Comparison of ENCODE assay signal across 21 cellular contexts in genomic region chr21:42670058-42670830, GRCh38.
"Had no signal": no experiment of that assay in that cellular context is flagged by ENCODE, and none has a peak within 500 bp of the region (broad histone marks: within the 10 kb centered on the region; RNA-seq: fewer than 3 reads in every experiment).

No MANE protein-coding gene starts in this region.

- H3K9me3 ChIP-seq: tibial nerve had no signal

- H3K27me3 Mint-ChIP-seq: activated CD4-positive, alpha-beta memory T cell treated with anti-CD3 and anti-CD28 coated beads for 36 hours; effector memory CD8-positive, alpha-beta T cell; progenitor cell of endocrine pancreas had no signal

- H3K4me3 Mint-ChIP-seq: activated CD4-positive, alpha-beta memory T cell treated with anti-CD3 and anti-CD28 coated beads for 36 hours; activated T-cell treated with anti-CD3 and anti-CD28 coated beads, Interleukin-2, amount 50 U/mL, for 4 hours; effector memory CD8-positive, alpha-beta T cell; memory B cell; natural killer cell treated with Interleukin-12 subunit alpha and Interleukin-12 subunit beta and Interleukin-15 and Interleukin-18, amount 100 ng/mL, for 72 hours had no signal

- ATAC-seq: activated naive CD4-positive, alpha-beta T cell treated with anti-CD3 and anti-CD28 coated beads, Interleukin-2, amount 50 U/mL, for 72 hours; effector memory CD8-positive, alpha-beta T cell; foreskin keratinocyte; left ventricle myocardium superior; natural killer cell treated with Interleukin-12 subunit alpha and Interleukin-12 subunit beta and Interleukin-15 and Interleukin-18, amount 100 ng/mL, for 72 hours; right cardiac atrium had no signal

- DNase-seq: activated CD4-positive, alpha-beta memory T cell treated with anti-CD3 and anti-CD28 coated beads for 36 hours; activated CD4-positive, alpha-beta T cell treated with anti-CD3 and anti-CD28 coated beads for 1 hour; activated effector memory CD4-positive, alpha-beta T cell treated with Interleukin-2 at 50 U/mL for 16 hours; activated T-cell treated with anti-CD3 and anti-CD28 coated beads, Interleukin-2, amount 50 U/mL, for 4 hours; dermis blood vessel endothelial cell; effector memory CD8-positive, alpha-beta T cell; foreskin keratinocyte; left ventricle myocardium superior; occipital lobe; small intestine; stimulated activated CD4-positive, alpha-beta T cell treated with anti-CD3 and anti-CD28 coated beads, Interleukin-4, amount 100 ng/mL, for 4 hours; stimulated activated CD8-positive, alpha-beta memory T cell treated with anti-CD3 and anti-CD28 coated beads, Interleukin-4, amount 100 ng/mL, for 48 hours; stimulated activated naive CD4-positive, alpha-beta T cell treated with Interleukin-2 at 50 U/mL for 16 hours; substantia nigra; T1000 had no signal

- H3K4me1 Mint-ChIP-seq: memory B cell had no signal

- H3K36me3 ChIP-seq: tibial nerve had no signal

- H3K27ac ChIP-seq: foreskin keratinocyte had no signal

- H3K4me3 ChIP-seq: tibial nerve had no signal

- H3K27ac Mint-ChIP-seq: activated CD4-positive, alpha-beta memory T cell treated with anti-CD3 and anti-CD28 coated beads for 36 hours; activated naive CD4-positive, alpha-beta T cell treated with anti-CD3 and anti-CD28 coated beads, Interleukin-2, amount 50 U/mL, for 72 hours; effector memory CD8-positive, alpha-beta T cell; memory B cell; natural killer cell treated with Interleukin-12 subunit alpha and Interleukin-12 subunit beta and Interleukin-15 and Interleukin-18, amount 100 ng/mL, for 72 hours; progenitor cell of endocrine pancreas had no signal

- H3K4me1 ChIP-seq: foreskin keratinocyte had no signal

- FAIRE-seq: small intestine had no signal

- H3K9me3 Mint-ChIP-seq: activated CD4-positive, alpha-beta memory T cell treated with anti-CD3 and anti-CD28 coated beads for 36 hours; activated naive CD4-positive, alpha-beta T cell treated with anti-CD3 and anti-CD28 coated beads, Interleukin-2, amount 50 U/mL, for 72 hours; activated T-cell treated with anti-CD3 and anti-CD28 coated beads, Interleukin-2, amount 50 U/mL, for 4 hours; effector memory CD8-positive, alpha-beta T cell; memory B cell; natural killer cell treated with Interleukin-12 subunit alpha and Interleukin-12 subunit beta and Interleukin-15 and Interleukin-18, amount 100 ng/mL, for 72 hours had no signal

- H3K27me3 ChIP-seq: tibial nerve had no signal
